ENCODE assay signal across 1 cellular context in the genomic region with DNA sequence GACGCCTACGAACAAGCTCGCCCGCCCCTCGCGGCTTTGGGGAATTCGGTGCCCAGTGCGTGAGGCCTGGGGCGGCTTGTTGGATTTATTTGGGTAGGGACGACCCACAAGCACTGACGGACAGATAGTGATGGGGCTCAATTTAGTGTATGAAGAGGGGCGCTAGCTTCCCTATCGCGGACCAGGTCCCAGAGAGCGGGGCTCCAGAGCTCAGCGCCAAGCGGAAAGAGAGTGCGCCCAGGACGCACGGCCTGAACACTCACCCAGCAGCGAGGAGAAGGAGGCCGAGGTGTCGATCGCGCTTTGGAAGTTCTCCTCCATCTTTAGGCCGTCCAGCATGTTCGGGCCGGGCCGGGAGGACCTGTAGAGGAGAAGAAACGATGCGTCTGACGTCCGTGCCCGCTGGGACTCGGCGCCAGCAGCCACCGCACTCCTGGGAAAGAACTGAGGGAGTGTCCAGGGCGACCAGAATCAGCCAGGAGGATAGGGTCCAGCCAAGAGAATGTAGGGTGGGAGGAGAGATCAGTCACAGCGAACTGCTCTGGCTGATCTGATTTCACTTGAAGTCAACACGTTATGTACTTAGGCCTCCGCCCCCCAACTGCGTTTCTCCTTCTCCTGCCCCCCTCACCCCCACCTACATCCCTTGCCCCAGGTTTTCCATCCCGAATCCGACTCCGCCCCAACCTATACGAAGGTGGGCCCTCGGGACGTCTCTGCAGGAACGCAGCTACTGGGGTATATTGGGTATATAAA.
TF ChIP-seq lines count a peak whose summit lies in the region.

No MANE protein-coding gene starts in this region.

TF ChIP-seq in K562, 482 proteins besides CTCF, POLR2A, EP300 and RAD21:
- TF ChIP-seq, protein P1, sequence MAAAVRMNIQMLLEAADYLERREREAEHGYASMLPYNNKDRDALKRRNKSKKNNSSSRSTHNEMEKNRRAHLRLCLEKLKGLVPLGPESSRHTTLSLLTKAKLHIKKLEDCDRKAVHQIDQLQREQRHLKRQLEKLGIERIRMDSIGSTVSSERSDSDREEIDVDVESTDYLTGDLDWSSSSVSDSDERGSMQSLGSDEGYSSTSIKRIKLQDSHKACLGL (CRISPR knock-in tag; IDR thresholded peaks at IDR 0.05; ENCODE audit: borderline replicate concordance, poor library complexity, severe bottlenecking), result no peak
- peak; percentile 84; the same call in 1 of the 2 replicates for TF ChIP-seq HDAC6 (IDR thresholded peaks at IDR 0.05; ENCODE audit: low read depth, low read length)
